ENCODE assay signal across 25 cellular contexts in the genomic region with DNA sequence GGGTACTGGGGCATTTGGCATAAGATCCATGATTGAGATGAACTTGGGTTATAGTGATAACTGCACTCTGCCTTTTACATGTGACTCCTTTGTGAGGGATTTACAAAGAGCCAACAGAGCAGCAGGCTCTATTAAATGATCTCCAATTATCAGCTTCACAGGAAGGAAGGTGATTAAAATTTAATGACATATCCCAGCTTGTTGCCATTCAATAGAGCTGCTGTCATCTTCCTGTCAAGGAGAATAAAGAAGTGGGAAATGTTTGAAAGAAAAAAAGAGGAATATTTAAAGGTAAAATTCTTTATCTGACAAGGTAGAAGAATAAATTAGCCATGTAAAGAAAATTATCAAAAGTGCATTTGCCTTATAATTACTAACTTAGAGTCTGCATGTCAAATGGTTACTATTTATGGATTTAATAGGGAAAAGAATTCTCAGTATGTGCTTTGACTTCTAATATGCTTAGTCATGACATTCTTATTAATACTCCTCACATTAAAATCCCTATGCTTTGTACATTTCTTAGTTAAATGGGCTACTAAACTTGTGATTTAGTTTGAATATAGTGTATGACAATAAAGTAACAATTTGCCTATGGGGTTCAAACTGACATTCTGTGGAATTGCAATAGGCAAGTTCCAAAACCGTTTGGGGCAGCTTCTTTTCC.
DNase-seq lines count a peak whose midpoint lies in the region; ATAC-seq, FAIRE-seq and TF ChIP-seq lines count a peak whose summit lies in the region.
"Had no signal": no experiment of that assay in that cellular context is flagged by ENCODE, and none has a peak within 500 bp of the region (broad histone marks: within the 10 kb centered on the region; RNA-seq: fewer than 3 reads in every experiment).

No MANE protein-coding gene starts in this region.

- TF ChIP-seq EP300 in neural cell (conservative IDR thresholded peaks at IDR 0.05; ENCODE audit: poor library complexity, severe bottlenecking) = peak; percentile 67

- H3K9me3 ChIP-seq in neural cell (ENCODE audit: low read length) = no peaks in the 10 kb centered on the region
- H3K9me3 ChIP-seq: ascending aorta had no signal

- H3F3A ChIP-seq in GM23338 (replicated peaks; ENCODE audit: low read depth) = no peaks in the 10 kb centered on the region
- no peaks in the 10 kb centered on the region for H3F3A ChIP-seq in neural cell (ENCODE audit: insufficient read depth, low read length, poor library complexity, severe bottlenecking)

- H3K79me2 ChIP-seq in GM23338 (replicated peaks; ENCODE audit: insufficient read depth) = no peaks in the 10 kb centered on the region
- no peaks in the 10 kb centered on the region for H3K79me2 ChIP-seq in neural cell (replicated peaks; ENCODE audit: insufficient read depth, low read length)
- H3K79me2 ChIP-seq: parathyroid adenoma had no signal

- H3K4me2 ChIP-seq in GM23338 (no peak overlapping the region), neural cell (ENCODE audit: low read length) (no peak overlapping the region)

- H3K4me3 Mint-ChIP-seq in GM23338 = no peak overlapping the region
- no peak overlapping the region for H3K4me3 Mint-ChIP-seq in brain
- no peak overlapping the region for H3K4me3 Mint-ChIP-seq in activated T-helper 2 cell treated with anti-CD3 and anti-CD28 coated beads, Interferon-gamma antibody, Interleukin-2, Interleukin-4, amounts not matched to agents 10 μg/mL and 5 μg/mL and 100 μg/mL, durations not matched to agents 14 hours and 24 hours and 36 hours (ENCODE audit: low read depth)
- H3K4me3 Mint-ChIP-seq in T-cell = no peak overlapping the region
- H3K4me3 Mint-ChIP-seq: activated CD8-positive, alpha-beta T cell treated with anti-CD3 and anti-CD28 coated beads for 36 hours; activated naive CD8-positive, alpha-beta T cell; activated T-helper 17 cell treated with anti-CD3 and anti-CD28 coated beads, Interleukin-2, amount 50 U/mL, for 72 hours; natural killer cell; stimulated activated naive B cell treated with anti-CD40 and anti-IgM and Interleukin-4, amounts not matched to agents 10 μg/mL and 1 μg/mL and 100 μg/mL, for 72 hours had no signal

- no peak overlapping the region for H3K9ac ChIP-seq in neural cell (ENCODE audit: low read length)
- H3K9ac ChIP-seq: parathyroid adenoma had no signal

- FAIRE-seq in D721Med (lab: Jason Lieb, UNC) = peak; percentile 16
- FAIRE-seq: H1 had no signal

- no peaks in the 10 kb centered on the region for H3K36me3 Mint-ChIP-seq in GM23338 (ENCODE audit: low read depth)
- H3K36me3 Mint-ChIP-seq in brain = no peaks in the 10 kb centered on the region
- H3K36me3 Mint-ChIP-seq in activated T-helper 2 cell treated with anti-CD3 and anti-CD28 coated beads, Interferon-gamma antibody, Interleukin-2, Interleukin-4, amounts not matched to agents 10 μg/mL and 5 μg/mL and 100 μg/mL, durations not matched to agents 14 hours and 24 hours and 36 hours (ENCODE audit: low read depth) = no peaks in the 10 kb centered on the region
- H3K36me3 Mint-ChIP-seq in T-cell = no peaks in the 10 kb centered on the region
- H3K36me3 Mint-ChIP-seq: activated naive CD8-positive, alpha-beta T cell; natural killer cell; stimulated activated naive B cell treated with anti-CD40 and anti-IgM and Interleukin-4, amounts not matched to agents 10 μg/mL and 1 μg/mL and 100 μg/mL, for 72 hours had no signal

- H3K27ac ChIP-seq in GM23338 (ENCODE audit: low read depth) (no peak overlapping the region), neural cell (ENCODE audit: low read length) (peak overlapping the region; percentile 60)
- H3K27ac ChIP-seq: ascending aorta, C4-2B, parathyroid adenoma, SK-N-MC had no signal

- H3K4me3 ChIP-seq in GM23338 = no peak overlapping the region
- no peak overlapping the region for H3K4me3 ChIP-seq in neural cell (ENCODE audit: low read length)
- H3K4me3 ChIP-seq: ascending aorta, SK-N-MC had no signal

- H3K4me1 Mint-ChIP-seq in GM23338 = no peaks in the 10 kb centered on the region
- H3K4me1 Mint-ChIP-seq in brain = peaks cover 35% of the 10 kb centered on the region
- H3K4me1 Mint-ChIP-seq in activated T-helper 2 cell treated with anti-CD3 and anti-CD28 coated beads, Interferon-gamma antibody, Interleukin-2, Interleukin-4, amounts not matched to agents 10 μg/mL and 5 μg/mL and 100 μg/mL, durations not matched to agents 14 hours and 24 hours and 36 hours (ENCODE audit: low read depth) = no peaks in the 10 kb centered on the region
- no peaks in the 10 kb centered on the region for H3K4me1 Mint-ChIP-seq in T-cell
- H3K4me1 Mint-ChIP-seq: activated T-helper 17 cell treated with anti-CD3 and anti-CD28 coated beads, Interleukin-2, amount 50 U/mL, for 72 hours; natural killer cell; stimulated activated naive B cell treated with anti-CD40 and anti-IgM and Interleukin-4, amounts not matched to agents 10 μg/mL and 1 μg/mL and 100 μg/mL, for 72 hours had no signal

- no peaks in the 10 kb centered on the region for H3K36me3 ChIP-seq in GM23338 (ENCODE audit: insufficient read depth)
- no peaks in the 10 kb centered on the region for H3K36me3 ChIP-seq in neural cell (ENCODE audit: insufficient read depth, low read length)
- H3K36me3 ChIP-seq: ascending aorta had no signal

- intact Hi-C loops in activated T-helper 2 cell treated with anti-CD3 and anti-CD28 coated beads, Interferon-gamma antibody, Interleukin-2, Interleukin-4, amounts not matched to agents 10 μg/mL and 5 μg/mL and 100 μg/mL, durations not matched to agents 14 hours and 24 hours and 36 hours (cut with micrococcal nuclease) = no loop called here

- H4K20me1 ChIP-seq in GM23338 (replicated peaks; ENCODE audit: insufficient read depth) (no peaks in the 10 kb centered on the region), neural cell (ENCODE audit: insufficient read depth) (no peaks in the 10 kb centered on the region)

- H2AFZ ChIP-seq in GM23338 (no peak overlapping the region), neural cell (ENCODE audit: low read depth, low read length) (no peak overlapping the region)
- H2AFZ ChIP-seq: parathyroid adenoma had no signal

- POLR2A ChIA-PET in T-cell (lab: Charles Lee) = no interaction called here

- H3K4me1 ChIP-seq in GM23338 (ENCODE audit: insufficient read depth) = no peaks in the 10 kb centered on the region
- H3K4me1 ChIP-seq: parathyroid adenoma had no signal

- TF ChIP-seq CTCF in D721Med (IDR thresholded peaks at IDR 0.05; ENCODE audit: insufficient read depth, missing control alignments) (no peak), GM23338 (conservative IDR thresholded peaks at IDR 0.05; ENCODE audit: low read depth in 2 of 2) (no peak), brain (conservative IDR thresholded peaks at IDR 0.05) (no peak), neural cell (IDR thresholded peaks at IDR 0.05; ENCODE audit: poor library complexity, severe bottlenecking) (no peak)

- no peak for DNase-seq in D721Med (ENCODE audit: insufficient read length, low spot score)
- no peak for DNase-seq in GM23338 (ENCODE audit: low spot score)
- no peak for DNase-seq in activated gamma-delta T cell (lab: John Stamatoyannopoulos, UW)
- no peak for DNase-seq in activated T-helper 2 cell treated with anti-CD3 and anti-CD28 coated beads, Interferon-gamma antibody, Interleukin-2, Interleukin-4, amounts not matched to agents 10 μg/mL and 5 μg/mL and 100 μg/mL, durations not matched to agents 14 hours and 24 hours and 36 hours (ENCODE audit: low spot score)
- no peak for DNase-seq in RKO (ENCODE audit: low spot score)
- no peak for DNase-seq in T-cell
- DNase-seq: activated CD4-positive, CD25-positive, alpha-beta regulatory T cell treated with anti-CD3 and anti-CD28 coated beads, Interleukin-2, amount 50 U/mL, for 72 hours; activated CD8-positive, alpha-beta T cell treated with anti-CD3 and anti-CD28 coated beads for 36 hours; islet precursor cell; natural killer cell; NCI-H187 treated with DMSO at 0.1 percent for 48 hours; NCI-H69; stimulated activated CD4-positive, alpha-beta T cell treated with anti-CD3 and anti-CD28 coated beads, Interleukin-4, amount 100 ng/mL, for 4 hours; stimulated activated naive B cell treated with anti-CD40 and anti-IgM and Interleukin-4, amounts not matched to agents 10 μg/mL and 1 μg/mL and 100 μg/mL, for 72 hours; T-helper 2 cell had no signal

- H3K27ac Mint-ChIP-seq in GM23338 = peak overlapping the region; percentile 61; the same call in 1 of the 2 replicates
- H3K27ac Mint-ChIP-seq in brain = peak overlapping the region; percentile 26 to 90 (median 64)
- H3K27ac Mint-ChIP-seq in activated T-helper 2 cell treated with anti-CD3 and anti-CD28 coated beads, Interferon-gamma antibody, Interleukin-2, Interleukin-4, amounts not matched to agents 10 μg/mL and 5 μg/mL and 100 μg/mL, durations not matched to agents 14 hours and 24 hours and 36 hours = no peak overlapping the region
- H3K27ac Mint-ChIP-seq in T-cell = no peak overlapping the region
- H3K27ac Mint-ChIP-seq: activated CD8-positive, alpha-beta T cell treated with anti-CD3 and anti-CD28 coated beads for 36 hours; activated naive CD8-positive, alpha-beta T cell; activated T-helper 17 cell treated with anti-CD3 and anti-CD28 coated beads, Interleukin-2, amount 50 U/mL, for 72 hours; natural killer cell; stimulated activated naive B cell treated with anti-CD40 and anti-IgM and Interleukin-4, amounts not matched to agents 10 μg/mL and 1 μg/mL and 100 μg/mL, for 72 hours had no signal

- TF ChIP-seq RAD21 in neural cell (conservative IDR thresholded peaks at IDR 0.05) = no peak

- H3K27me3 ChIP-seq in GM23338 (ENCODE audit: insufficient read depth) = no peaks in the 10 kb centered on the region
- H3K27me3 ChIP-seq in neural cell (ENCODE audit: insufficient read depth, low read depth, low read length) = no peaks in the 10 kb centered on the region
- H3K27me3 ChIP-seq: ascending aorta had no signal

- H3K9me3 Mint-ChIP-seq in GM23338 = no peaks in the 10 kb centered on the region
- peaks cover 0 to 3% (median 0%) of the 10 kb centered on the region in 5 experiments for H3K9me3 Mint-ChIP-seq in brain
- no peaks in the 10 kb centered on the region for H3K9me3 Mint-ChIP-seq in activated T-helper 2 cell treated with anti-CD3 and anti-CD28 coated beads, Interferon-gamma antibody, Interleukin-2, Interleukin-4, amounts not matched to agents 10 μg/mL and 5 μg/mL and 100 μg/mL, durations not matched to agents 14 hours and 24 hours and 36 hours
- H3K9me3 Mint-ChIP-seq in T-cell = peaks cover 0 to 13% (median 4%) of the 10 kb centered on the region in 3 donors
- H3K9me3 Mint-ChIP-seq: activated CD8-positive, alpha-beta T cell treated with anti-CD3 and anti-CD28 coated beads for 36 hours; activated T-helper 17 cell treated with anti-CD3 and anti-CD28 coated beads, Interleukin-2, amount 50 U/mL, for 72 hours had no signal

- CTCF ChIA-PET in T-cell (lab: Charles Lee) = no interaction called here

- ATAC-seq in GM23338 = no peak
- no peak for ATAC-seq in T-cell (replicated peaks in 1 of 4)
- ATAC-seq: activated CD8-positive, alpha-beta T cell treated with anti-CD3 and anti-CD28 coated beads for 36 hours; activated T-helper 17 cell treated with anti-CD3 and anti-CD28 coated beads, Interleukin-2, amount 50 U/mL, for 72 hours; natural killer cell; sciatic nerve; stimulated activated naive B cell treated with anti-CD40 and anti-IgM and Interleukin-4, amounts not matched to agents 10 μg/mL and 1 μg/mL and 100 μg/mL, for 72 hours had no signal

- peaks cover 11% of the 10 kb centered on the region; the same call in 1 of the 2 replicates for H3K9me2 ChIP-seq in GM23338 (ENCODE audit: insufficient read depth)
- no peaks in the 10 kb centered on the region for H3K9me2 ChIP-seq in neural cell (ENCODE audit: insufficient read depth, low read length)

- peaks cover 2% of the 10 kb centered on the region for H3K27me3 Mint-ChIP-seq in GM23338 (ENCODE audit: insufficient read depth, low read depth, poor library complexity)
- H3K27me3 Mint-ChIP-seq in brain = no peaks in the 10 kb centered on the region
- H3K27me3 Mint-ChIP-seq in activated T-helper 2 cell treated with anti-CD3 and anti-CD28 coated beads, Interferon-gamma antibody, Interleukin-2, Interleukin-4, amounts not matched to agents 10 μg/mL and 5 μg/mL and 100 μg/mL, durations not matched to agents 14 hours and 24 hours and 36 hours (ENCODE audit: low read depth) = no peaks in the 10 kb centered on the region
- H3K27me3 Mint-ChIP-seq in T-cell = no peaks in the 10 kb centered on the region
- H3K27me3 Mint-ChIP-seq: activated CD8-positive, alpha-beta T cell treated with anti-CD3 and anti-CD28 coated beads for 36 hours; activated naive CD8-positive, alpha-beta T cell; activated T-helper 17 cell treated with anti-CD3 and anti-CD28 coated beads, Interleukin-2, amount 50 U/mL, for 72 hours; stimulated activated naive B cell treated with anti-CD40 and anti-IgM and Interleukin-4, amounts not matched to agents 10 μg/mL and 1 μg/mL and 100 μg/mL, for 72 hours had no signal

Comparison
In these comparisons a context has a peak if more than half of its experiments do, and no peak if none do; other contexts are left out.
1. H3K27ac Mint-ChIP-seq: peak in GM23338 (single experiment) and brain (5 of 5); none in activated T-helper 2 cell treated with anti-CD3 and anti-CD28 coated beads, Interferon-gamma antibody, Interleukin-2, Interleukin-4, amounts not matched to agents 10 μg/mL and 5 μg/mL and 100 μg/mL, durations not matched to agents 14 hours and 24 hours and 36 hours (single experiment) and T-cell (0 of 2).